27 cellular contexts compared by ENCODE assay signal in genomic region chr19:15444505-15445226, GRCh38. TPM values are rescaled to one million over a fixed set of nuclear protein-coding genes. Genes with fewer than 3 reads are reported as not detected.
"Had no signal": no experiment of that assay in that cellular context is flagged by ENCODE, and none has a peak within 500 bp of the region (broad histone marks: within the 10 kb centered on the region; RNA-seq: fewer than 3 reads in every experiment).

No MANE protein-coding gene starts in this region.

- H3K4me3 ChIP-seq: colonic mucosa, dorsolateral prefrontal cortex, ovary, spleen had no signal

- H3K36me3 ChIP-seq: colonic mucosa, ovary had no signal

- H3K27ac ChIP-seq: colonic mucosa, dorsolateral prefrontal cortex, ovary, spleen had no signal

- H3K36me3 Mint-ChIP-seq: activated naive CD4-positive, alpha-beta T cell treated with anti-CD3 and anti-CD28 coated beads, Interleukin-2, amount 50 U/mL, for 24 hours had no signal

- H3K9me3 Mint-ChIP-seq: activated CD4-positive, alpha-beta memory T cell treated with anti-CD3 and anti-CD28 coated beads, Interleukin-2, amount 10 ng/mL, durations not matched to agents 7 days and 5 days; activated CD4-positive, alpha-beta T cell treated with anti-CD3 and anti-CD28 coated beads, Interleukin-2, amount 10 ng/mL, durations not matched to agents 7 days and 5 days; activated naive CD4-positive, alpha-beta T cell treated with anti-CD3 and anti-CD28 coated beads, Interleukin-2, amount 50 U/mL, for 24 hours; activated naive CD8-positive, alpha-beta T cell treated with anti-CD3 and anti-CD28 coated beads, Interleukin-2, amount 50 U/mL, for 24 hours; activated T-cell treated with anti-CD3 and anti-CD28 coated beads, Interleukin-2, amount 50 U/mL, for 24 hours had no signal

- H3K4me3 Mint-ChIP-seq: activated CD4-positive, alpha-beta memory T cell treated with anti-CD3 and anti-CD28 coated beads, Interleukin-2, amount 10 ng/mL, durations not matched to agents 7 days and 5 days; activated CD4-positive, alpha-beta T cell treated with anti-CD3 and anti-CD28 coated beads, Interleukin-2, amount 10 ng/mL, durations not matched to agents 7 days and 5 days; activated naive CD4-positive, alpha-beta T cell treated with anti-CD3 and anti-CD28 coated beads, Interleukin-2, amount 50 U/mL, for 24 hours; activated naive CD8-positive, alpha-beta T cell treated with anti-CD3 and anti-CD28 coated beads, Interleukin-2, amount 50 U/mL, for 24 hours; activated T-cell treated with anti-CD3 and anti-CD28 coated beads, Interleukin-2, amount 50 U/mL, for 24 hours had no signal

- ATAC-seq: activated naive CD8-positive, alpha-beta T cell treated with anti-CD3 and anti-CD28 coated beads, Interleukin-2, amount 50 U/mL, for 24 hours; naive thymus-derived CD4-positive, alpha-beta T cell had no signal

- H3K27me3 Mint-ChIP-seq: activated CD4-positive, alpha-beta memory T cell treated with anti-CD3 and anti-CD28 coated beads, Interleukin-2, amount 10 ng/mL, durations not matched to agents 7 days and 5 days; activated CD4-positive, alpha-beta T cell treated with anti-CD3 and anti-CD28 coated beads, Interleukin-2, amount 10 ng/mL, durations not matched to agents 7 days and 5 days; activated naive CD4-positive, alpha-beta T cell treated with anti-CD3 and anti-CD28 coated beads, Interleukin-2, amount 50 U/mL, for 24 hours; activated naive CD8-positive, alpha-beta T cell treated with anti-CD3 and anti-CD28 coated beads, Interleukin-2, amount 50 U/mL, for 24 hours; activated T-cell treated with anti-CD3 and anti-CD28 coated beads, Interleukin-2, amount 50 U/mL, for 24 hours; naive thymus-derived CD4-positive, alpha-beta T cell; progenitor cell of endocrine pancreas had no signal

- H3K27me3 ChIP-seq: colonic mucosa, dorsolateral prefrontal cortex, ovary, spleen had no signal

- DNase-seq: activated CD4-positive, alpha-beta memory T cell treated with anti-CD3 and anti-CD28 coated beads, Interleukin-2, amount 10 ng/mL, durations not matched to agents 7 days and 5 days; activated CD4-positive, alpha-beta T cell treated with anti-CD3 and anti-CD28 coated beads, Interleukin-2, amount 10 ng/mL, durations not matched to agents 7 days and 5 days; activated CD4-positive, CD25-positive, alpha-beta regulatory T cell treated with anti-CD3 and anti-CD28 coated beads, Interleukin-2, amount 50 U/mL, for 72 hours; activated CD8-positive, alpha-beta memory T cell treated with anti-CD3 and anti-CD28 coated beads, Interleukin-2, amount 50 U/mL, for 48 hours; activated gamma-delta T cell treated with Interleukin-2 at 50 U/mL for 16 hours; activated naive CD8-positive, alpha-beta T cell treated with anti-CD3 and anti-CD28 coated beads, Interleukin-2, amount 50 U/mL, for 24 hours; activated T-cell treated with anti-CD3 and anti-CD28 coated beads, Interleukin-2, amount 50 U/mL, for 24 hours; colonic mucosa; effector memory CD4-positive, alpha-beta T cell; erythroblast; mammary epithelial cell; naive thymus-derived CD4-positive, alpha-beta T cell; retina; spleen; stimulated activated CD4-positive, alpha-beta T cell treated with anti-CD3 and anti-CD28 coated beads, Interleukin-2, amount 100 ng/mL, for 48 hours; stimulated activated naive CD4-positive, alpha-beta T cell treated with Interleukin-2 at 50 U/mL for 16 hours; T-helper 2 cell; trophoblast cell had no signal

- H3K9me3 ChIP-seq: colonic mucosa, ovary, spleen had no signal

- H3K27ac Mint-ChIP-seq: activated CD4-positive, alpha-beta memory T cell treated with anti-CD3 and anti-CD28 coated beads, Interleukin-2, amount 10 ng/mL, durations not matched to agents 7 days and 5 days; activated CD4-positive, alpha-beta T cell treated with anti-CD3 and anti-CD28 coated beads, Interleukin-2, amount 10 ng/mL, durations not matched to agents 7 days and 5 days; activated naive CD4-positive, alpha-beta T cell treated with anti-CD3 and anti-CD28 coated beads, Interleukin-2, amount 50 U/mL, for 24 hours; activated naive CD8-positive, alpha-beta T cell treated with anti-CD3 and anti-CD28 coated beads, Interleukin-2, amount 50 U/mL, for 24 hours; activated T-cell treated with anti-CD3 and anti-CD28 coated beads, Interleukin-2, amount 50 U/mL, for 24 hours; progenitor cell of endocrine pancreas had no signal

- H3K4me1 ChIP-seq: colonic mucosa had no signal

RNA-seq across cellular contexts. Expression of gene RASAL3, which starts 19.7 kb away (rescaled TPM):
- total RNA-seq: bronchial epithelial cell, fibroblast of lung, fibroblast of villous mesenchyme, mammary epithelial cell, progenitor cell of endocrine pancreas had no signal
- polyA plus RNA-seq: fibroblast of lung, mammary epithelial cell had no signal

RNA-seq across cellular contexts. Expression of gene PGLYRP2, which starts 34.6 kb away (rescaled TPM):
- total RNA-seq: bronchial epithelial cell, colonic mucosa, fibroblast of lung, fibroblast of villous mesenchyme, mammary epithelial cell, progenitor cell of endocrine pancreas, temporal lobe had no signal
- polyA plus RNA-seq: fibroblast of lung, mammary epithelial cell, neural cell, ovary had no signal
